Comparison of ENCODE assay signal across 23 cellular contexts in genomic region chr16:23563186-23563585, GRCh38.
"Had no signal": no experiment of that assay in that cellular context is flagged by ENCODE, and none has a peak within 500 bp of the region (broad histone marks: within the 10 kb centered on the region; RNA-seq: fewer than 3 reads in every experiment).

No MANE protein-coding gene starts in this region.

- H3K27ac ChIP-seq: dorsolateral prefrontal cortex, epithelial cell of prostate, gastroesophageal sphincter, hepatocyte, neural progenitor cell, parathyroid adenoma, stomach, tibial artery had no signal

- H3K9ac ChIP-seq: neural progenitor cell, parathyroid adenoma had no signal

- H3K4me3 ChIP-seq: dorsolateral prefrontal cortex, gastroesophageal sphincter, heart left ventricle, hepatocyte, lung, neural progenitor cell, right atrium auricular region, stomach, tibial artery had no signal

- H3K27me3 Mint-ChIP-seq: memory B cell; progenitor cell of endocrine pancreas; stimulated activated memory B cell treated with anti-CD40 and anti-IgM and Interleukin-4, amounts not matched to agents 10 μg/mL and 1 μg/mL and 100 μg/mL, for 72 hours; type B pancreatic cell had no signal

- DNase-seq: dorsolateral prefrontal cortex; effector CD4-positive, alpha-beta T cell; foreskin fibroblast; heart left ventricle; kidney; natural killer cell; stimulated activated CD4-positive, alpha-beta T cell treated with anti-CD3 and anti-CD28 coated beads, Interleukin-4, amount 100 ng/mL, for 4 hours; stomach had no signal

- H3K27me3 ChIP-seq: dorsolateral prefrontal cortex, gastroesophageal sphincter, heart left ventricle, hepatocyte, neural progenitor cell, right atrium auricular region, stomach, tibial artery had no signal

- H3K4me3 Mint-ChIP-seq: memory B cell; natural killer cell; neural progenitor cell; stimulated activated memory B cell treated with anti-CD40 and anti-IgM and Interleukin-4, amounts not matched to agents 10 μg/mL and 1 μg/mL and 100 μg/mL, for 72 hours; type B pancreatic cell had no signal

- ATAC-seq: esophagus mucosa; gastroesophageal sphincter; heart left ventricle; left lobe of liver; natural killer cell; sciatic nerve; stimulated activated memory B cell treated with anti-CD40 and anti-IgM and Interleukin-4, amounts not matched to agents 10 μg/mL and 1 μg/mL and 100 μg/mL, for 72 hours had no signal

- H2AFZ ChIP-seq: hepatocyte, neural progenitor cell, parathyroid adenoma had no signal

- H3K9me3 Mint-ChIP-seq: memory B cell; natural killer cell; neural progenitor cell; stimulated activated memory B cell treated with anti-CD40 and anti-IgM and Interleukin-4, amounts not matched to agents 10 μg/mL and 1 μg/mL and 100 μg/mL, for 72 hours; type B pancreatic cell had no signal

- H3K9me3 ChIP-seq: gastroesophageal sphincter, heart left ventricle, right atrium auricular region, stomach, tibial artery had no signal

- H3K27ac Mint-ChIP-seq: memory B cell; neural progenitor cell; progenitor cell of endocrine pancreas; stimulated activated memory B cell treated with anti-CD40 and anti-IgM and Interleukin-4, amounts not matched to agents 10 μg/mL and 1 μg/mL and 100 μg/mL, for 72 hours; type B pancreatic cell had no signal

- H3K4me2 ChIP-seq: hepatocyte, neural progenitor cell had no signal

- H3K4me1 ChIP-seq: parathyroid adenoma had no signal
